ENCODE assay signal across 1 cellular context in genomic region chr2:27441958-27442281, GRCh38.
TF ChIP-seq lines count a peak whose summit lies in the region.

No MANE protein-coding gene starts in this region.

TF ChIP-seq in K562, 482 proteins besides CTCF, POLR2A, EP300 and RAD21:
- TF ChIP-seq ZBTB33 (CRISPR knock-in tag; IDR thresholded peaks at IDR 0.05) (peak; percentile 86; the same call in 1 of the 2 replicates), E2F6 (IDR thresholded peaks at IDR 0.05; ENCODE audit: borderline replicate concordance in 1 of 2, extremely low read depth in 1 of 2, insufficient read depth in 1 of 2, insufficient read length in 1 of 2, low read depth in 1 of 2, low read length in 1 of 2, poor library complexity in 1 of 2, severe bottlenecking in 1 of 2) (peak in 1 of 2 experiments; percentile 50), U2AF1 (optimal IDR thresholded peaks at IDR 0.05; ENCODE audit: low read depth, low read length) (no peak)
